1 cellular context compared by ENCODE assay signal in the genomic region with DNA sequence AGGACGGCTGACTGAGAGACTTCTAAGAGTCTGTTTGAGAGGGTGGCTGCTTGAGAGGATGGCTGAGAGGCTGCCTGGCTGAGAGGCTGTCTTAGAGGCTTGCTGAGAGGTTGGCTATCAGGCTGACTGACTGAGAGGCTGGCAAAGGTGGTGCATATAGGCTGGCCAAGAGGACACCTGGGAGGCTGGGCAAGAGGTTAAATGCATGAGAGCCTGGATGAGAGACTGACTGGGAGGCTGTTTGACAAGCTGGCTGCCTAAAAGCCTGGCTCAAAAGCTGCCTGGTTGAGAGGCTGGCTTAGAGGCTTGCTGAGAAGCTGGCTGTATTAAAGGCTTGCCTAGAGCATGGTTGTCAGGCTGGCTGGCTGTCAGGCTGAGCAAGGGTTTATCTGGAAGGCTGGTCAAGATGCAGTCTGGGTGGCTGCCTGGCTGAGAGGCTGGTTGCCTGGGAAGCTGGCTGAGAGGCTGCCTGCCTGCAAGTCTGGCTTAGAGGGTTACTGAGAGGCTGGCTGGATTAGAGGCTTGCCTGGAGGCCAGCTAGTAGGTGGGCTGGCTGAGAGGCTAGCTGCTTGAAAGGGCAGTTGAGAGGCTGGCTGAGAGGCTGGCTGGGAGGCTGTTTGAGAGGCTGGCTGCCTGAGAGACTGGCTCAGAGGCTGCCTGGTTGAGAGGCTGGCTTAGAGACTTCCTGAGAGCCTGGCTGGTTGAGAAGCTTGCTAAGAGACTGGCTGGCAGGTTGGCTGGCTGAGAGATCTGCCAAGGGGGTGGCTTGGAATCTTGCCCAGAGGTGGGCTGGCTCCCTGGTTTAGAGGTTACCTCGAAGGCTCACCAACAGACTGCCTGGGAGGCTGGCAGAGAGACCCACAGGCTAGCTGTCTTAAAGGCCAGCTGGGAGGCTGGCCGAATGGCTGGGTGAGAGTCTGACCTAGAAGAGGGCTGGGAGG.
TF ChIP-seq lines count a peak whose summit lies in the region.

No MANE protein-coding gene starts in this region.

TF ChIP-seq in HepG2, 621 proteins besides CTCF, POLR2A, EP300 and RAD21 (continued from another document and continues in another):
- TF ChIP-seq, protein P1, sequence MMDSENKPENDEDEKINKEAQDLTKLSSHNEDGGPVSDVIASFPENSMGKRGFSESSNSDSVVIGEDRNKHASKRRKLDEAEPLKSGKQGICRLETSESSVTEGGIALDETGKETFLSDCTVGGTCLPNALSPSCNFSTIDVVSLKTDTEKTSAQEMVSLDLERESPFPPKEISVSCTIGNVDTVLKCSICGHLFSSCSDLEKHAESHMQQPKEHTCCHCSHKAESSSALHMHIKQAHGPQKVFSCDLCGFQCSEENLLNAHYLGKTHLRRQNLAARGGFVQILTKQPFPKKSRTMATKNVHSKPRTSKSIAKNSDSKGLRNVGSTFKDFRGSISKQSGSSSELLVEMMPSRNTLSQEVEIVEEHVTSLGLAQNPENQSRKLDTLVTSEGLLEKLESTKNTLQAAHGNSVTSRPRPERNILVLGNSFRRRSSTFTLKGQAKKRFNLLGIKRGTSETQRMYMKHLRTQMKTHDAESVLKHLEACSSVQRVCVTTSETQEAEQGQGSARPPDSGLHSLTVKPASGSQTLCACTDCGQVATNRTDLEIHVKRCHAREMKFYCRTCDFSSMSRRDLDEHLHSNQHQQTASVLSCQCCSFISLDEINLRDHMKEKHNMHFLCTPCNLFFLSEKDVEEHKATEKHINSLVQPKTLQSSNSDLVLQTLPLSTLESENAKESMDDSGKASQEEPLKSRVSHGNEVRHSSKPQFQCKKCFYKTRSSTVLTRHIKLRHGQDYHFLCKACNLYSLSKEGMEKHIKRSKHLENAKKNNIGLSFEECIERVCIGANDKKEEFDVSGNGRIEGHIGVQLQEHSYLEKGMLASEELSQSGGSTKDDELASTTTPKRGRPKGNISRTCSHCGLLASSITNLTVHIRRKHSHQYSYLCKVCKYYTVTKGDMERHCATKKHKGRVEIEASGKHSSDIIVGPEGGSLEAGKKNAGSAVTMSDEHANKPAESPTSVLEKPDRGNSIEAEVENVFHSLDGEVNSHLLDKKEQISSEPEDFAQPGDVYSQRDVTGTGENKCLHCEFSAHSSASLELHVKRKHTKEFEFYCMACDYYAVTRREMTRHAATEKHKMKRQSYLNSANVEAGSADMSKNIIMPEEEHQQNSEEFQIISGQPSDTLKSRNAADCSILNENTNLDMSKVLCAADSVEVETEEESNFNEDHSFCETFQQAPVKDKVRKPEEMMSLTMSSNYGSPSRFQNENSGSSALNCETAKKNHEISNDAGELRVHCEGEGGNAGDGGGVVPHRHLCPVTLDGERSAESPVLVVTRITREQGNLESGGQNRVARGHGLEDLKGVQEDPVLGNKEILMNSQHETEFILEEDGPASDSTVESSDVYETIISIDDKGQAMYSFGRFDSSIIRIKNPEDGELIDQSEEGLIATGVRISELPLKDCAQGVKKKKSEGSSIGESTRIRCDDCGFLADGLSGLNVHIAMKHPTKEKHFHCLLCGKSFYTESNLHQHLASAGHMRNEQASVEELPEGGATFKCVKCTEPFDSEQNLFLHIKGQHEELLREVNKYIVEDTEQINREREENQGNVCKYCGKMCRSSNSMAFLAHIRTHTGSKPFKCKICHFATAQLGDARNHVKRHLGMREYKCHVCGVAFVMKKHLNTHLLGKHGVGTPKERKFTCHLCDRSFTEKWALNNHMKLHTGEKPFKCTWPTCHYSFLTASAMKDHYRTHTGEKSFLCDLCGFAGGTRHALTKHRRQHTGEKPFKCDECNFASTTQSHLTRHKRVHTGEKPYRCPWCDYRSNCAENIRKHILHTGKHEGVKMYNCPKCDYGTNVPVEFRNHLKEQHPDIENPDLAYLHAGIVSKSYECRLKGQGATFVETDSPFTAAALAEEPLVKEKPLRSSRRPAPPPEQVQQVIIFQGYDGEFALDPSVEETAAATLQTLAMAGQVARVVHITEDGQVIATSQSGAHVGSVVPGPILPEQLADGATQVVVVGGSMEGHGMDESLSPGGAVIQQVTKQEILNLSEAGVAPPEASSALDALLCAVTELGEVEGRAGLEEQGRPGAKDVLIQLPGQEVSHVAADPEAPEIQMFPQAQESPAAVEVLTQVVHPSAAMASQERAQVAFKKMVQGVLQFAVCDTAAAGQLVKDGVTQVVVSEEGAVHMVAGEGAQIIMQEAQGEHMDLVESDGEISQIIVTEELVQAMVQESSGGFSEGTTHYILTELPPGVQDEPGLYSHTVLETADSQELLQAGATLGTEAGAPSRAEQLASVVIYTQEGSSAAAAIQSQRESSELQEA (CRISPR knock-in tag; IDR thresholded peaks at IDR 0.05; ENCODE audit: not compliant biosample characterization): peak; percentile 76
- TF ChIP-seq, protein P2, sequence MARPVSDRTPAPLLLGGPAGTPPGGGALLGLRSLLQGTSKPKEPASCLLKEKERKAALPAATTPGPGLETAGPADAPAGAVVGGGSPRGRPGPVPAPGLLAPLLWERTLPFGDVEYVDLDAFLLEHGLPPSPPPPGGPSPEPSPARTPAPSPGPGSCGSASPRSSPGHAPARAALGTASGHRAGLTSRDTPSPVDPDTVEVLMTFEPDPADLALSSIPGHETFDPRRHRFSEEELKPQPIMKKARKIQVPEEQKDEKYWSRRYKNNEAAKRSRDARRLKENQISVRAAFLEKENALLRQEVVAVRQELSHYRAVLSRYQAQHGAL (CRISPR knock-in tag; IDR thresholded peaks at IDR 0.05; ENCODE audit: not compliant biosample characterization): no peak
- TF ChIP-seq ZNF749 (CRISPR knock-in tag; IDR thresholded peaks at IDR 0.05; ENCODE audit: borderline replicate concordance) (no peak), MXD4 (CRISPR knock-in tag; IDR thresholded peaks at IDR 0.05) (no peak), POLR2AphosphoS5 (IDR thresholded peaks at IDR 0.05; ENCODE audit: low read depth, low read length) (no peak), ZNF724P (CRISPR knock-in tag; IDR thresholded peaks at IDR 0.05; ENCODE audit: borderline replicate concordance) (no peak), RBFOX2 (IDR thresholded peaks at IDR 0.05; ENCODE audit: low read depth, low read length) (no peak), GATA4 (IDR thresholded peaks at IDR 0.05; ENCODE audit: borderline replicate concordance, low read depth) (no peak), JDP2 (CRISPR knock-in tag; IDR thresholded peaks at IDR 0.05; ENCODE audit: borderline replicate concordance) (no peak), SATB2 (CRISPR knock-in tag; IDR thresholded peaks at IDR 0.05) (no peak), ZNF570 (CRISPR knock-in tag; IDR thresholded peaks at IDR 0.05; ENCODE audit: borderline replicate concordance) (no peak), SMAD3 (CRISPR knock-in tag; IDR thresholded peaks at IDR 0.05) (no peak), ZNF468 (CRISPR knock-in tag; IDR thresholded peaks at IDR 0.05) (no peak), BORCS8-MEF2B (CRISPR knock-in tag; IDR thresholded peaks at IDR 0.05) (peak; percentile 35; the same call in 1 of the 2 replicates), ARNT (IDR thresholded peaks at IDR 0.05) (no peak), MIXL1 (CRISPR knock-in tag; IDR thresholded peaks at IDR 0.05) (no peak), HIVEP1 (CRISPR knock-in tag; IDR thresholded peaks at IDR 0.05) (0 out of 2 replicates have a peak, but pooled peaks have one; percentile 34), ZNF891 (CRISPR knock-in tag; IDR thresholded peaks at IDR 0.05) (peak; percentile 65; the same call in 1 of the 2 replicates), YEATS4 (CRISPR knock-in tag; IDR thresholded peaks at IDR 0.05; ENCODE audit: borderline replicate concordance) (no peak), SKI (IDR thresholded peaks at IDR 0.05; ENCODE audit: partially characterized antibody) (no peak), KAT7 (CRISPR knock-in tag; IDR thresholded peaks at IDR 0.05; ENCODE audit: borderline replicate concordance) (no peak), ZSCAN25 (CRISPR knock-in tag; IDR thresholded peaks at IDR 0.05) (no peak)
- TF ChIP-seq, protein P3, sequence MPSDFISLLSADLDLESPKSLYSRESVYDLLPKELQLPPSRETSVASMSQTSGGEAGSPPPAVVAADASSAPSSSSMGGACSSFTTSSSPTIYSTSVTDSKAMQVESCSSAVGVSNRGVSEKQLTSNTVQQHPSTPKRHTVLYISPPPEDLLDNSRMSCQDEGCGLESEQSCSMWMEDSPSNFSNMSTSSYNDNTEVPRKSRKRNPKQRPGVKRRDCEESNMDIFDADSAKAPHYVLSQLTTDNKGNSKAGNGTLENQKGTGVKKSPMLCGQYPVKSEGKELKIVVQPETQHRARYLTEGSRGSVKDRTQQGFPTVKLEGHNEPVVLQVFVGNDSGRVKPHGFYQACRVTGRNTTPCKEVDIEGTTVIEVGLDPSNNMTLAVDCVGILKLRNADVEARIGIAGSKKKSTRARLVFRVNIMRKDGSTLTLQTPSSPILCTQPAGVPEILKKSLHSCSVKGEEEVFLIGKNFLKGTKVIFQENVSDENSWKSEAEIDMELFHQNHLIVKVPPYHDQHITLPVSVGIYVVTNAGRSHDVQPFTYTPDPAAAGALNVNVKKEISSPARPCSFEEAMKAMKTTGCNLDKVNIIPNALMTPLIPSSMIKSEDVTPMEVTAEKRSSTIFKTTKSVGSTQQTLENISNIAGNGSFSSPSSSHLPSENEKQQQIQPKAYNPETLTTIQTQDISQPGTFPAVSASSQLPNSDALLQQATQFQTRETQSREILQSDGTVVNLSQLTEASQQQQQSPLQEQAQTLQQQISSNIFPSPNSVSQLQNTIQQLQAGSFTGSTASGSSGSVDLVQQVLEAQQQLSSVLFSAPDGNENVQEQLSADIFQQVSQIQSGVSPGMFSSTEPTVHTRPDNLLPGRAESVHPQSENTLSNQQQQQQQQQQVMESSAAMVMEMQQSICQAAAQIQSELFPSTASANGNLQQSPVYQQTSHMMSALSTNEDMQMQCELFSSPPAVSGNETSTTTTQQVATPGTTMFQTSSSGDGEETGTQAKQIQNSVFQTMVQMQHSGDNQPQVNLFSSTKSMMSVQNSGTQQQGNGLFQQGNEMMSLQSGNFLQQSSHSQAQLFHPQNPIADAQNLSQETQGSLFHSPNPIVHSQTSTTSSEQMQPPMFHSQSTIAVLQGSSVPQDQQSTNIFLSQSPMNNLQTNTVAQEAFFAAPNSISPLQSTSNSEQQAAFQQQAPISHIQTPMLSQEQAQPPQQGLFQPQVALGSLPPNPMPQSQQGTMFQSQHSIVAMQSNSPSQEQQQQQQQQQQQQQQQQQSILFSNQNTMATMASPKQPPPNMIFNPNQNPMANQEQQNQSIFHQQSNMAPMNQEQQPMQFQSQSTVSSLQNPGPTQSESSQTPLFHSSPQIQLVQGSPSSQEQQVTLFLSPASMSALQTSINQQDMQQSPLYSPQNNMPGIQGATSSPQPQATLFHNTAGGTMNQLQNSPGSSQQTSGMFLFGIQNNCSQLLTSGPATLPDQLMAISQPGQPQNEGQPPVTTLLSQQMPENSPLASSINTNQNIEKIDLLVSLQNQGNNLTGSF (CRISPR knock-in tag; IDR thresholded peaks at IDR 0.05): no peak
- TF ChIP-seq, protein P4, sequence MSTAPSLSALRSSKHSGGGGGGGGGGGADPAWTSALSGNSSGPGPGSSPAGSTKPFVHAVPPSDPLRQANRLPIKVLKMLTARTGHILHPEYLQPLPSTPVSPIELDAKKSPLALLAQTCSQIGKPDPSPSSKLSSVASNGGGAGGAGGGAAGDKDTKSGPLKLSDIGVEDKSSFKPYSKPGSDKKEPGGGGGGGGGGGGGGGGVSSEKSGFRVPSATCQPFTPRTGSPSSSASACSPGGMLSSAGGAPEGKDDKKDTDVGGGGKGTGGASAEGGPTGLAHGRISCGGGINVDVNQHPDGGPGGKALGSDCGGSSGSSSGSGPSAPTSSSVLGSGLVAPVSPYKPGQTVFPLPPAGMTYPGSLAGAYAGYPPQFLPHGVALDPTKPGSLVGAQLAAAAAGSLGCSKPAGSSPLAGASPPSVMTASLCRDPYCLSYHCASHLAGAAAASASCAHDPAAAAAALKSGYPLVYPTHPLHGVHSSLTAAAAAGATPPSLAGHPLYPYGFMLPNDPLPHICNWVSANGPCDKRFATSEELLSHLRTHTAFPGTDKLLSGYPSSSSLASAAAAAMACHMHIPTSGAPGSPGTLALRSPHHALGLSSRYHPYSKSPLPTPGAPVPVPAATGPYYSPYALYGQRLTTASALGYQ (CRISPR knock-in tag; IDR thresholded peaks at IDR 0.05): no peak
- TF ChIP-seq, protein P5, sequence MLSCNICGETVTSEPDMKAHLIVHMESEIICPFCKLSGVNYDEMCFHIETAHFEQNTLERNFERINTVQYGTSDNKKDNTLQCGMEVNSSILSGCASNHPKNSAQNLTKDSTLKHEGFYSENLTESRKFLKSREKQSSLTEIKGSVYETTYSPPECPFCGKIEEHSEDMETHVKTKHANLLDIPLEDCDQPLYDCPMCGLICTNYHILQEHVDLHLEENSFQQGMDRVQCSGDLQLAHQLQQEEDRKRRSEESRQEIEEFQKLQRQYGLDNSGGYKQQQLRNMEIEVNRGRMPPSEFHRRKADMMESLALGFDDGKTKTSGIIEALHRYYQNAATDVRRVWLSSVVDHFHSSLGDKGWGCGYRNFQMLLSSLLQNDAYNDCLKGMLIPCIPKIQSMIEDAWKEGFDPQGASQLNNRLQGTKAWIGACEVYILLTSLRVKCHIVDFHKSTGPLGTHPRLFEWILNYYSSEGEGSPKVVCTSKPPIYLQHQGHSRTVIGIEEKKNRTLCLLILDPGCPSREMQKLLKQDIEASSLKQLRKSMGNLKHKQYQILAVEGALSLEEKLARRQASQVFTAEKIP (CRISPR knock-in tag; IDR thresholded peaks at IDR 0.05; ENCODE audit: borderline replicate concordance): no peak
- TF ChIP-seq, protein P6, sequence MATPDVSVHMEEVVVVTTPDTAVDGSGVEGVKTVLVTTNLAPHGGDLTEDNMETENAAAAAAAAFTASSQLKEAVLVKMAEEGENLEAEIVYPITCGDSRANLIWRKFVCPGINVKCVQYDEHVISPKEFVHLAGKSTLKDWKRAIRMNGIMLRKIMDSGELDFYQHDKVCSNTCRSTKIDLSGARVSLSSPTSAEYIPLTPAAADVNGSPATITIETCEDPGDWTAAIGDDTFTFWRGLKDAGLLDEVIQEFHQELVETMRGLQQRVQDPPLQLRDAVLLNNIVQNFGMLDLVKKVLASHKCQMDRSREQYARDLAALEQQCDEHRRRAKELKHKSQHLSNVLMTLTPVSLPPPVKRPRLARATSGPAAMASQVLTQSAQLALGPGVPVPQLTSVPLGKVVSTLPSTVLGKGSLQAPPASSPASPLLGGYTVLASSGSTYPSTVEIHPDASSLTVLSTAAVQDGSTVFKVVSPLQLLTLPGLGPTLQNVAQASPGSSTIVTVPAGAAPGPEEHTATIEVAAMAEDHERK (CRISPR knock-in tag; IDR thresholded peaks at IDR 0.05; ENCODE audit: low read depth): no peak
- TF ChIP-seq, protein P7, sequence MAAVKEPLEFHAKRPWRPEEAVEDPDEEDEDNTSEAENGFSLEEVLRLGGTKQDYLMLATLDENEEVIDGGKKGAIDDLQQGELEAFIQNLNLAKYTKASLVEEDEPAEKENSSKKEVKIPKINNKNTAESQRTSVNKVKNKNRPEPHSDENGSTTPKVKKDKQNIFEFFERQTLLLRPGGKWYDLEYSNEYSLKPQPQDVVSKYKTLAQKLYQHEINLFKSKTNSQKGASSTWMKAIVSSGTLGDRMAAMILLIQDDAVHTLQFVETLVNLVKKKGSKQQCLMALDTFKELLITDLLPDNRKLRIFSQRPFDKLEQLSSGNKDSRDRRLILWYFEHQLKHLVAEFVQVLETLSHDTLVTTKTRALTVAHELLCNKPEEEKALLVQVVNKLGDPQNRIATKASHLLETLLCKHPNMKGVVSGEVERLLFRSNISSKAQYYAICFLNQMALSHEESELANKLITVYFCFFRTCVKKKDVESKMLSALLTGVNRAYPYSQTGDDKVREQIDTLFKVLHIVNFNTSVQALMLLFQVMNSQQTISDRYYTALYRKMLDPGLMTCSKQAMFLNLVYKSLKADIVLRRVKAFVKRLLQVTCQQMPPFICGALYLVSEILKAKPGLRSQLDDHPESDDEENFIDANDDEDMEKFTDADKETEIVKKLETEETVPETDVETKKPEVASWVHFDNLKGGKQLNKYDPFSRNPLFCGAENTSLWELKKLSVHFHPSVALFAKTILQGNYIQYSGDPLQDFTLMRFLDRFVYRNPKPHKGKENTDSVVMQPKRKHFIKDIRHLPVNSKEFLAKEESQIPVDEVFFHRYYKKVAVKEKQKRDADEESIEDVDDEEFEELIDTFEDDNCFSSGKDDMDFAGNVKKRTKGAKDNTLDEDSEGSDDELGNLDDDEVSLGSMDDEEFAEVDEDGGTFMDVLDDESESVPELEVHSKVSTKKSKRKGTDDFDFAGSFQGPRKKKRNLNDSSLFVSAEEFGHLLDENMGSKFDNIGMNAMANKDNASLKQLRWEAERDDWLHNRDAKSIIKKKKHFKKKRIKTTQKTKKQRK (IDR thresholded peaks at IDR 0.05; ENCODE audit: low read length): no peak
